ENCODE assay signal across 24 cellular contexts in the genomic region with DNA sequence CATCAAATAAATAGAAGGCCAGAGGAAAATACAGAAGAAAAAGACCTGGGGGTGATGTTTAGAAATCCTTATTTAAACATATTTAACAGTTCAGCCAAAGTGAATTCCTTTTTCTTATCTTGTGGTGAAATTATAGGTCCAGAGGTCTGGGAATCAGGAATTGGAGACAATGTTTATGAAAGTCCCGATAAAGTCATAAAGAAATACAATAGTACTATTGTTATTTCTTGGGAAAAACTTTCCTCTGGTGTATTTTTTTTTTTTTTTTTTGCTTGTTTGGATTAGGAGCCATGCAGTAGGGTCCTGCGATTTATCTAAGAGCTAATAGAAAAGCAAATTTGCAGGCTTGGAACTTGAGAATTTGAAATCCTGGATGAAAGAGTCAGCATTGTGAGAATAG. TPM values are rescaled to one million over a fixed set of nuclear protein-coding genes. Genes with fewer than 3 reads are reported as not detected.
DNase-seq lines count a peak whose midpoint lies in the region; ATAC-seq, FAIRE-seq and TF ChIP-seq lines count a peak whose summit lies in the region.
"Had no signal": no experiment of that assay in that cellular context is flagged by ENCODE, and none has a peak within 500 bp of the region (broad histone marks: within the 10 kb centered on the region; RNA-seq: fewer than 3 reads in every experiment).

No MANE protein-coding gene starts in this region.

- H3K9me3 Mint-ChIP-seq in GM23338: no peaks in the 10 kb centered on the region
- H3K9me3 Mint-ChIP-seq: CD14-positive monocyte; central memory CD8-positive, alpha-beta T cell; neural progenitor cell; stimulated activated naive CD8-positive, alpha-beta T cell treated with anti-CD3 and anti-CD28 coated beads, Interleukin-15, amount 100 ng/mL, for 72 hours had no signal

- DNase-seq in GM23338 (ENCODE audit: low spot score): no peak
- DNase-seq in choroid plexus epithelial cell (ENCODE audit: low read depth): no peak
- DNase-seq in left lung: no peak
- peak; percentile 18 for DNase-seq in small intestine
- no peak for DNase-seq in MV-4-11 (lab: John Stamatoyannopoulos, UW)
- DNase-seq in stimulated activated CD4-positive, alpha-beta T cell treated with anti-CD3 and anti-CD28 coated beads, Interleukin-4, amount 100 ng/mL, for 4 hours: no peak
- DNase-seq: activated naive CD4-positive, alpha-beta T cell; activated T-cell treated with anti-CD3 and anti-CD28 coated beads, Interleukin-2, amount 50 U/mL, for 1 hour; amygdala; GOT3; NCI-H1105; NCI-H2029; SIG-M5; stimulated activated CD4-positive, alpha-beta T cell treated with anti-CD3 and anti-CD28 coated beads, Interleukin-4, amount 100 ng/mL, for 1 hour; stimulated activated naive CD8-positive, alpha-beta T cell treated with anti-CD3 and anti-CD28 coated beads, Interleukin-15, amount 100 ng/mL, for 72 hours had no signal

- 10 to 26% (median 17%) methylated on average over 2 of the region's 2 CpGs for WGBS in small intestine, 3 donors

- peak overlapping the region; percentile 33; the same call in 1 of the 2 replicates for H2AFZ ChIP-seq in GM23338
- H2AFZ ChIP-seq: neural progenitor cell had no signal

- no peaks in the 10 kb centered on the region for H3K27me3 Mint-ChIP-seq in GM23338 (ENCODE audit: insufficient read depth, low read depth, poor library complexity)

- no peaks in the 10 kb centered on the region for H3K36me3 ChIP-seq in GM23338 (ENCODE audit: insufficient read depth)
- no peaks in the 10 kb centered on the region for H3K36me3 ChIP-seq in left lung
- no peaks in the 10 kb centered on the region for H3K36me3 ChIP-seq in small intestine (ENCODE audit: control insufficient read depth in 2 of 2, insufficient read depth in 2 of 2, low read length in 2 of 2)
- H3K36me3 ChIP-seq: neural progenitor cell, prostate gland had no signal

- H3K4me1 ChIP-seq in GM23338 (ENCODE audit: insufficient read depth) (peaks cover 5% of the 10 kb centered on the region; the same call in 1 of the 2 replicates), left lung (peaks cover 0 to 5% of the 10 kb centered on the region in 2 donors), small intestine (ENCODE audit: control insufficient read depth in 2 of 2, insufficient read depth in 1 of 2, low read depth in 1 of 2, low read length in 1 of 2) (no peaks in the 10 kb centered on the region)
- H3K4me1 ChIP-seq: neural progenitor cell had no signal

- no peak overlapping the region for H3K4me3 Mint-ChIP-seq in GM23338
- H3K4me3 Mint-ChIP-seq: CD14-positive monocyte; central memory CD8-positive, alpha-beta T cell; neural progenitor cell; stimulated activated naive CD8-positive, alpha-beta T cell treated with anti-CD3 and anti-CD28 coated beads, Interleukin-15, amount 100 ng/mL, for 72 hours had no signal

- no peak for FAIRE-seq in small intestine (lab: Jason Lieb, UNC)
- FAIRE-seq: TTC549 had no signal

- no peak overlapping the region for H3K27ac ChIP-seq in GM23338 (ENCODE audit: low read depth)
- H3K27ac ChIP-seq in left lung: peak overlapping the region in 1 of 2 donors; percentile 49
- H3K27ac ChIP-seq in small intestine (ENCODE audit: low read depth in 1 of 2, low read length in 1 of 2): no peak overlapping the region
- H3K27ac ChIP-seq: HL-60, neural progenitor cell had no signal

- no peaks in the 10 kb centered on the region for H3K79me2 ChIP-seq in GM23338 (replicated peaks; ENCODE audit: insufficient read depth)

- intact Hi-C loops in left lung (cut with DNase I): no loop called here

- no peaks in the 10 kb centered on the region for H4K20me1 ChIP-seq in GM23338 (replicated peaks; ENCODE audit: insufficient read depth)

- H3K9me3 ChIP-seq in left lung: no peaks in the 10 kb centered on the region
- H3K9me3 ChIP-seq in small intestine (ENCODE audit: control insufficient read depth, low read depth): no peaks in the 10 kb centered on the region
- H3K9me3 ChIP-seq: prostate gland had no signal

- no peak for ATAC-seq in GM23338
- ATAC-seq in left lung: no peak
- no peak for ATAC-seq in GM21529 (IDR thresholded peaks at IDR 0.05; ENCODE audit: unreplicated experiment)
- no peak for ATAC-seq in activated CD4-positive, CD25-positive, alpha-beta regulatory T cell treated with anti-CD3 and anti-CD28 coated beads, Interleukin-2, amount 50 U/mL, for 24 hours
- ATAC-seq: stimulated activated naive CD8-positive, alpha-beta T cell treated with anti-CD3 and anti-CD28 coated beads, Interleukin-15, amount 100 ng/mL, for 72 hours had no signal

- H3K27me3 ChIP-seq in GM23338 (ENCODE audit: insufficient read depth) (no peaks in the 10 kb centered on the region; the same call in 1 of the 2 replicates), left lung (no peaks in the 10 kb centered on the region), small intestine (ENCODE audit: control insufficient read depth in 2 of 2, insufficient read depth in 2 of 2, low read length in 2 of 2) (no peaks in the 10 kb centered on the region)
- H3K27me3 ChIP-seq: neural progenitor cell had no signal

- no peak overlapping the region for H3K27ac Mint-ChIP-seq in GM23338
- H3K27ac Mint-ChIP-seq: CD14-positive monocyte; neural progenitor cell; stimulated activated naive CD8-positive, alpha-beta T cell treated with anti-CD3 and anti-CD28 coated beads, Interleukin-15, amount 100 ng/mL, for 72 hours had no signal

- TF ChIP-seq CTCF in GM23338 (conservative IDR thresholded peaks at IDR 0.05; ENCODE audit: low read depth in 2 of 2) (no peak), choroid plexus epithelial cell (conservative IDR thresholded peaks at IDR 0.05; ENCODE audit: low read depth, low read length) (no peak), left lung (IDR thresholded peaks at IDR 0.05) (no peak)

- no peaks in the 10 kb centered on the region for H3K9me2 ChIP-seq in GM23338 (ENCODE audit: insufficient read depth)

- H3F3A ChIP-seq in GM23338 (replicated peaks; ENCODE audit: low read depth): no peaks in the 10 kb centered on the region

- H3K36me3 Mint-ChIP-seq in GM23338 (ENCODE audit: low read depth): no peaks in the 10 kb centered on the region
- H3K36me3 Mint-ChIP-seq: CD14-positive monocyte, neural progenitor cell had no signal

- peaks cover 10% of the 10 kb centered on the region for H3K4me1 Mint-ChIP-seq in GM23338
- H3K4me1 Mint-ChIP-seq: CD14-positive monocyte; central memory CD8-positive, alpha-beta T cell had no signal

- H3K4me3 ChIP-seq in GM23338 (no peak overlapping the region), choroid plexus epithelial cell (ENCODE audit: low read depth, low read length) (peak overlapping the region; percentile 54), left lung (peak overlapping the region; percentile 12 to 25), small intestine (ENCODE audit: low read depth in 1 of 2, low read length in 2 of 2) (no peak overlapping the region)
- H3K4me3 ChIP-seq: neural progenitor cell had no signal

- H3K4me2 ChIP-seq in GM23338: no peak overlapping the region
- H3K4me2 ChIP-seq: neural progenitor cell had no signal

TF ChIP-seq in GM23338, 12 proteins besides CTCF, POLR2A, EP300 and RAD21 (continues in another document):
- TF ChIP-seq ZNF114 (CRISPR knock-in tag; IDR thresholded peaks at IDR 0.05): no peak
- no peak for TF ChIP-seq CREB1 (CRISPR knock-in tag; IDR thresholded peaks at IDR 0.05; ENCODE audit: low read depth)

RNA-seq across cellular contexts. Expression of a gene that starts 0.4 kb away (rescaled TPM):
- total RNA-seq in GM23338 (2014; rRNA removed; shearing (Covaris generic)): 0.07 TPM in 1 of 2 replicates, not detected in the other
- polyA plus RNA-seq in GM23338 (2016; fragmentation: Nextera tagmentation; extraction: Ambion mirVana) (0.05 TPM in 1 of 2 replicates, not detected in the other), small intestine (100 to 1,000 TPM in 1 of 3 donors, 1 to 10 TPM in 2; 1.1 to 111 (median 6.2) TPM)
- total RNA-seq in left lung: 100 to 1,000 TPM; 253 to 376 TPM
- total RNA-seq: mononuclear cell had no signal
- polyA plus RNA-seq: CD14-positive monocyte had no signal

Comparison
In these comparisons a context has a peak if more than half of its experiments do, and no peak if none do; other contexts are left out.
1. H3K4me3 ChIP-seq: peak in choroid plexus epithelial cell (single experiment) and left lung (2 of 2); none in GM23338 (single experiment) and small intestine (0 of 2).
2. RNA of a gene that starts 0.4 kb away (total RNA-seq): 253 to 376 TPM in left lung; 0.07 TPM in GM23338; every median in the first group is over 100 times any median in the second.